7 cellular contexts compared by ENCODE assay signal in the genomic region with DNA sequence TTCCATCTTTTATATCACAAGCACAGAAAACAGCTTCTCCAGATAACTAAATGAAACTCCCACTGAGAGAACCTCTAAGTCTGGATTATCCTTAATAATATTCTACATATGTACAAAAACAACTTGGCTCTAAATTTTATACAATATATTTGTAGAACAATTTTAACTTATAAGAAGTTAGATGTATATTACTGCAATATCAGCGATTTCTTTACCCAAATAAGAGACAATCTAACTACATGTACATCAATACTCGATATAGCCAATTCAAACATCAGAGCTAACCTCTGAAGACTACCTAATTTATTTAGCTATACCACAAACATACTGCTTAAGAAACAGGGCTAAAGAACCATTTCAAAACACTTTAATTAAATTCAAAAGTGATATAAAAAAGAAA.
"Had no signal": no experiment of that assay in that cellular context is flagged by ENCODE, and none has a peak within 500 bp of the region (broad histone marks: within the 10 kb centered on the region; RNA-seq: fewer than 3 reads in every experiment).

No MANE protein-coding gene starts in this region.

- H3K9me3 Mint-ChIP-seq: H9 had no signal

- H3K27ac ChIP-seq: GM23248 had no signal

- H3K27ac Mint-ChIP-seq: H9 had no signal

- DNase-seq: GM23248, GOT3, H9, HCEC 1CT, KBM-7 had no signal

- H2AFZ ChIP-seq: GM23248 had no signal

- H3K4me3 Mint-ChIP-seq: H9 had no signal

- FAIRE-seq: H54, HTR-8/SVneo had no signal

- H3K4me1 Mint-ChIP-seq: H9 had no signal

- H3K9ac ChIP-seq: GM23248 had no signal

- H3K4me3 ChIP-seq: GM23248 had no signal
